1 cellular context compared by ENCODE assay signal in the genomic region with DNA sequence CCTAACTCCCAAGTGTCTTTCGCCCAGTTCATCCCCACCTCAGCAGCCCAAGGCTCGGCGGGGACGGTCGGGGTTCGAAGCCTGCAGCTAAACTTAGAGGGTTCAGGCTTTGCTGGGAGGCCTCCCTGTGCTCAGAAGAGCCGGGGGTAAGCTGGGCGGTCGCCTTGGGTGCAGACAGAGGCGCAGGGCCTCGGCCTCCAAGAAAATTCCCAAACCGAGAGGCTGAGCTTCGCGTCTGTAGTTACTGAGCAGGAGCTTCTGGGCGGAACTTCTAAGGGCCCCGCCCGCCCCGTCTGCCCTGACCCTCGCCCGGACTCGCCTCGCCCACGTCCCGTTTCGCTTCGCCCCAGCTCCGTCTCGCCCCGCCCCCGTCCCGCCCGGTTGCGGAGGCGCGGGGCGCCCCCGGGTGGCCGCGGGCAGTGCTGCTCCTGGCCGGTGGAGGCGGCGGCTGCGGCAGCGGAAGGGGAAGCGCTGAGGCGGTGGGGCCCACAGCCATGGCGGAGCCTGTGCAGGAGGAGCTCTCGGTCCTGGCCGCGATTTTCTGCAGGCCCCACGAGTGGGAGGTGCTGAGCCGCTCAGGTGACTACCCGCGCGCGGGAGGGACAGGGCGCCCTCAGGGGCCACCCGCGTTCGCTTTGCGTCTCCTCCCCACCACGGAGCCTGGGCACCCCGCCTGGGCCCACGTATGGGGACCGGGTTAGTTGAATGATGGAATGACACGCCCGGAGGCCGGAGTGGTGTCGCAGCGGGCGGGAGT.
A peak's percentile ranks its signal among the peaks of the same experiment; 100 is the strongest.
TF ChIP-seq lines count a peak whose summit lies in the region.

A gene with protein sequence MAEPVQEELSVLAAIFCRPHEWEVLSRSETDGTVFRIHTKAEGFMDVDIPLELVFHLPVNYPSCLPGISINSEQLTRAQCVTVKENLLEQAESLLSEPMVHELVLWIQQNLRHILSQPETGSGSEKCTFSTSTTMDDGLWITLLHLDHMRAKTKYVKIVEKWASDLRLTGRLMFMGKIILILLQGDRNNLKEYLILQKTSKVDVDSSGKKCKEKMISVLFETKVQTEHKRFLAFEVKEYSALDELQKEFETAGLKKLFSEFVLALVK (plus strand): TSS at position 474 of the 757 bp plus-strand sequence. CDS start 21 bp downstream, at position 495.

TF ChIP-seq in K562, 482 proteins besides CTCF, POLR2A, EP300 and RAD21 (continued from another document):
- TF ChIP-seq GABPB1 (CRISPR knock-in tag; IDR thresholded peaks at IDR 0.05) = peak; percentile 80
- TF ChIP-seq, protein P1, sequence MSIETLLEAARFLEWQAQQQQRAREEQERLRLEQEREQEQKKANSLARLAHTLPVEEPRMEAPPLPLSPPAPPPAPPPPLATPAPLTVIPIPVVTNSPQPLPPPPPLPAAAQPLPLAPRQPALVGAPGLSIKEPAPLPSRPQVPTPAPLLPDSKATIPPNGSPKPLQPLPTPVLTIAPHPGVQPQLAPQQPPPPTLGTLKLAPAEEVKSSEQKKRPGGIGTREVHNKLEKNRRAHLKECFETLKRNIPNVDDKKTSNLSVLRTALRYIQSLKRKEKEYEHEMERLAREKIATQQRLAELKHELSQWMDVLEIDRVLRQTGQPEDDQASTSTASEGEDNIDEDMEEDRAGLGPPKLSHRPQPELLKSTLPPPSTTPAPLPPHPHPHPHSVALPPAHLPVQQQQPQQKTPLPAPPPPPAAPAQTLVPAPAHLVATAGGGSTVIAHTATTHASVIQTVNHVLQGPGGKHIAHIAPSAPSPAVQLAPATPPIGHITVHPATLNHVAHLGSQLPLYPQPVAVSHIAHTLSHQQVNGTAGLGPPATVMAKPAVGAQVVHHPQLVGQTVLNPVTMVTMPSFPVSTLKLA (conservative IDR thresholded peaks at IDR 0.05) = peak in 1 of 2 experiments; percentile 78; a peak in 2 of 4 replicates
- no peak for TF ChIP-seq LEF1 (IDR thresholded peaks at IDR 0.05)
- TF ChIP-seq ZNF77 (CRISPR knock-in tag; IDR thresholded peaks at IDR 0.05) = no peak
- TF ChIP-seq SAP30 (IDR thresholded peaks at IDR 0.05; ENCODE audit: borderline replicate concordance, insufficient read depth, low read depth, low read length, poor library complexity, severe bottlenecking) = peak; percentile 64
- TF ChIP-seq KLF13 (tag; IDR thresholded peaks at IDR 0.05; ENCODE audit: borderline replicate concordance, low read depth) = peak; percentile 88; the same call in 1 of the 2 replicates
- peak; percentile 78 for TF ChIP-seq EGR1 (conservative IDR thresholded peaks at IDR 0.05)
- no peak for TF ChIP-seq ATF1 (CRISPR knock-in tag; IDR thresholded peaks at IDR 0.05)
- peak; percentile 68 for TF ChIP-seq ATF1 (tag; IDR thresholded peaks at IDR 0.05)
